In genomic region chr19:5228490-5228889, GRCh38 we compare ENCODE assay signal across 15 cellular contexts.
"Had no signal": no experiment of that assay in that cellular context is flagged by ENCODE, and none has a peak within 500 bp of the region (broad histone marks: within the 10 kb centered on the region; RNA-seq: fewer than 3 reads in every experiment).

No MANE protein-coding gene starts in this region.

- H3K27ac ChIP-seq: colonic mucosa, lower lobe of right lung, neutrophil, parathyroid adenoma, thyroid gland, WERI-Rb-1 had no signal

- H3K9me3 ChIP-seq: colonic mucosa, lower lobe of right lung, neutrophil, thyroid gland had no signal

- H2AFZ ChIP-seq: parathyroid adenoma had no signal

- DNase-seq: activated CD4-positive, alpha-beta T cell treated with anti-CD3 and anti-CD28 coated beads, Interleukin-2, amount 50 U/mL, for 4 hours; activated naive CD4-positive, alpha-beta T cell treated with anti-CD3 and anti-CD28 coated beads, Interleukin-2, amount 10 ng/mL, durations not matched to agents 7 days and 5 days; activated T-cell treated with anti-CD3 and anti-CD28 coated beads for 4 hours; colonic mucosa; foreskin melanocyte; lower lobe of right lung; stimulated activated CD4-positive, alpha-beta T cell treated with anti-CD3 and anti-CD28 coated beads, Interleukin-4, amount 100 ng/mL, for 1 hour; SW 1271; T-helper 2 cell; thyroid gland; WERI-Rb-1 had no signal

- H3K27ac Mint-ChIP-seq: activated naive CD4-positive, alpha-beta T cell treated with anti-CD3 and anti-CD28 coated beads, Interleukin-2, amount 10 ng/mL, durations not matched to agents 7 days and 5 days; natural killer cell treated with Interleukin-12 subunit alpha and Interleukin-12 subunit beta and Interleukin-15 and Interleukin-18, amount 100 ng/mL, for 72 hours had no signal

- H3K4me1 ChIP-seq: colonic mucosa, lower lobe of right lung, parathyroid adenoma, thyroid gland had no signal

- H3K27me3 ChIP-seq: colonic mucosa, thyroid gland had no signal

- H3K4me2 ChIP-seq: smooth muscle cell had no signal

- H3K36me3 Mint-ChIP-seq: activated naive CD4-positive, alpha-beta T cell treated with anti-CD3 and anti-CD28 coated beads, Interleukin-2, amount 10 ng/mL, durations not matched to agents 7 days and 5 days; natural killer cell treated with Interleukin-12 subunit alpha and Interleukin-12 subunit beta and Interleukin-15 and Interleukin-18, amount 100 ng/mL, for 72 hours had no signal

- H3K4me1 Mint-ChIP-seq: activated naive CD4-positive, alpha-beta T cell treated with anti-CD3 and anti-CD28 coated beads, Interleukin-2, amount 10 ng/mL, durations not matched to agents 7 days and 5 days had no signal

- H3K9me3 Mint-ChIP-seq: activated naive CD4-positive, alpha-beta T cell treated with anti-CD3 and anti-CD28 coated beads, Interleukin-2, amount 10 ng/mL, durations not matched to agents 7 days and 5 days; natural killer cell treated with Interleukin-12 subunit alpha and Interleukin-12 subunit beta and Interleukin-15 and Interleukin-18, amount 100 ng/mL, for 72 hours had no signal

- H3K4me3 Mint-ChIP-seq: activated naive CD4-positive, alpha-beta T cell treated with anti-CD3 and anti-CD28 coated beads, Interleukin-2, amount 10 ng/mL, durations not matched to agents 7 days and 5 days; natural killer cell treated with Interleukin-12 subunit alpha and Interleukin-12 subunit beta and Interleukin-15 and Interleukin-18, amount 100 ng/mL, for 72 hours had no signal

- H3K4me3 ChIP-seq: colonic mucosa, smooth muscle cell, thyroid gland had no signal

- H3K36me3 ChIP-seq: colonic mucosa, neutrophil, thyroid gland had no signal

- H3K9ac ChIP-seq: parathyroid adenoma had no signal
